35 cellular contexts compared by ENCODE assay signal in the genomic region with DNA sequence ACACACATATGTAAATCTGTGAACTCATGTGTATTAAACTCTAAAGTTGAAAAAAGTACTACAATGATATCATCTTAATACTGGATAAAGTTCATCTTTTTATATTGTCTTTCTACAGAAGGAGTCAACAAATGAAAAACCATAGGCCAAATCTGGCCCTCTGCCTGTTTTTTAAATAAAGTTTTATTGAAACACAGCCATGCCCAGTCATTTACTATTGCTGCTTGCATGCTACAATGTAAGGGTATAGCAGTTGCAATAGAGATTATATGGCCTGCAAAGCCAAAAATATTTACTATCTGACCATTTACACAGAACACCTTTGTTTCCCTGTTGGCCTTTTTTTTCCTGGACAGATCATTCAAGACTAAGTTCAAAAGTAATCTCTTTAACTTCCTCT.
"Had no signal": no experiment of that assay in that cellular context is flagged by ENCODE, and none has a peak within 500 bp of the region (broad histone marks: within the 10 kb centered on the region; RNA-seq: fewer than 3 reads in every experiment).

No MANE protein-coding gene starts in this region.

- DNase-seq: Karpas-422, Kasumi-1, MG63, MM.1S, MV-4-11, NCI-H1048, NCI-H1092, NCI-H1092 treated with DMSO at 0.1 percent for 48 hours, NCI-H1105, NCI-H1105 treated with DMSO at 0.1 percent for 48 hours, NCI-H1417, NCI-H1417 treated with DMSO at 0.1 percent for 48 hours, NCI-H1436, NCI-H1436 treated with DMSO at 0.1 percent for 48 hours, NCI-H146, NCI-H1694, NCI-H1694 treated with DMSO at 0.1 percent for 48 hours, NCI-H187, NCI-H187 treated with DMSO at 0.1 percent for 48 hours, NCI-H1930, NCI-H2029, NCI-H2029 treated with DMSO at 0.1 percent for 48 hours, NCI-H2081, NCI-H2081 treated with DMSO at 0.1 percent for 48 hours, NCI-H2107, NCI-H2171, NCI-H2171 treated with DMSO at 0.1 percent for 48 hours, NCI-H2227 treated with DMSO at 0.1 percent for 48 hours, NCI-H226, NCI-H345, NCI-H446, NCI-H446 treated with DMSO at 0.1 percent for 48 hours, NCI-H510A, NCI-H510A treated with DMSO at 0.1 percent for 48 hours, NCI-H524 treated with DMSO at 0.1 percent for 48 hours had no signal

- H3K27me3 ChIP-seq: MG63 had no signal

- H3K4me3 ChIP-seq: MG63 had no signal

- H3K36me3 ChIP-seq: MG63 had no signal

- H3K9me3 ChIP-seq: MG63 had no signal
